In genomic region chr17:42111265-42111636, GRCh38 we compare ENCODE assay signal across 12 cellular contexts. TPM values are rescaled to one million over a fixed set of nuclear protein-coding genes. Genes with fewer than 3 reads are reported as not detected.
DNase-seq lines count a peak whose midpoint lies in the region; ATAC-seq, FAIRE-seq and TF ChIP-seq lines count a peak whose summit lies in the region.
"Had no signal": no experiment of that assay in that cellular context is flagged by ENCODE, and none has a peak within 500 bp of the region (broad histone marks: within the 10 kb centered on the region; RNA-seq: fewer than 3 reads in every experiment).

No MANE protein-coding gene starts in this region.

- no peak overlapping the region for H2BK5ac ChIP-seq in trophoblast cell (ENCODE audit: low read depth, low read length, poor library complexity)

- H3K9me3 ChIP-seq in right atrium auricular region, result no peaks in the 10 kb centered on the region
- H3K9me3 ChIP-seq in GM12878 (replicated peaks; ENCODE audit: control insufficient read depth, insufficient read depth, low read length), result no peaks in the 10 kb centered on the region; the same call in 2 of the 3 replicates
- no peaks in the 10 kb centered on the region for H3K9me3 ChIP-seq in vagina
- H3K9me3 ChIP-seq in trophoblast cell (ENCODE audit: insufficient read depth, low read depth, low read length), result peaks cover 2% of the 10 kb centered on the region

- DNase-seq in right atrium auricular region (ENCODE audit: low spot score) (no peak), left ventricle myocardium superior (no peak), GM12878 (ENCODE audit: low read depth, low spot score) (no peak), naive B cell (no peak), vagina (ENCODE audit: extremely low spot score in 2 of 2) (no peak), trophoblast cell (no peak), HuH-7 (ENCODE audit: low spot score) (no peak)
- DNase-seq: DMS153; NCI-H1105 treated with DMSO at 0.1 percent for 48 hours; stimulated activated CD4-positive, alpha-beta T cell treated with anti-CD3 and anti-CD28 coated beads, Interleukin-12 subunit alpha, Interleukin-12 subunit beta, amount 100 ng/mL, for 4 hours; stimulated activated naive CD4-positive, alpha-beta T cell treated with Interleukin-2 at 50 U/mL for 16 hours had no signal

- H3K18ac ChIP-seq in trophoblast cell (ENCODE audit: low read length), result no peak overlapping the region

- H2AFZ ChIP-seq in GM12878 (ENCODE audit: control insufficient read depth, low read depth, low read length) (no peak overlapping the region), trophoblast cell (ENCODE audit: insufficient read depth, low read length, poor library complexity) (no peak overlapping the region)

- POLR2A ChIA-PET in GM12878 (lab: Charles Lee), result interaction anchor here (1.9 to 3.5 kb wide), 3 partner anchors 10 to 145 kb away, joined by 7 to 23 read pairs (median 9); partner anchors contain the start of genes CNP, DNAJC7 and KAT2A

- no peak for FAIRE-seq in GM12878 (lab: Jason Lieb, UNC)

- no peak for TF ChIP-seq EP300 in GM12878 (IDR thresholded peaks at IDR 0.05; ENCODE audit: borderline replicate concordance in 1 of 2, control insufficient read depth in 1 of 2, low read depth in 2 of 2, low read length in 2 of 2)

- H2AK5ac ChIP-seq in trophoblast cell (ENCODE audit: low read length), result no peak overlapping the region

- H3K9ac ChIP-seq in GM12878 (ENCODE audit: control insufficient read depth, insufficient read depth, low read length), result peak overlapping the region; percentile 94; the same call in 1 of the 2 replicates
- H3K9ac ChIP-seq in trophoblast cell (ENCODE audit: low read length), result no peak overlapping the region

- H3K4me1 ChIP-seq in right atrium auricular region, result peaks cover 0 to 26% of the 10 kb centered on the region in 2 donors
- peaks cover 34% of the 10 kb centered on the region for H3K4me1 ChIP-seq in GM12878 (ENCODE audit: control insufficient read depth, insufficient read depth, low read length)
- H3K4me1 ChIP-seq in vagina, result peaks cover 30% of the 10 kb centered on the region
- H3K4me1 ChIP-seq in trophoblast cell (ENCODE audit: control insufficient read depth in 1 of 2, insufficient read depth in 2 of 2, low read length in 2 of 2), result peaks cover 0 to 3% of the 10 kb centered on the region in 2 experiments

- peaks cover 0 to 2% (median 0%) of the 10 kb centered on the region in 7 donors for H3K9me3 Mint-ChIP-seq in naive B cell

- no peak overlapping the region for H4K12ac ChIP-seq in trophoblast cell (ENCODE audit: low read depth, low read length)

- BruUV-seq in GM12878 (replicated peaks; lab: Mats Ljungman, UMichigan), result no TSS peak

- TF ChIP-seq CTCF in right atrium auricular region (IDR thresholded peaks at IDR 0.05) (no peak), GM12878 (IDR thresholded peaks at IDR 0.05 in 2 of 3, conservative IDR thresholded peaks at IDR 0.05 in 1 of 3; ENCODE audit: control insufficient read depth in 2 of 3, extremely low read depth in 1 of 3, insufficient read depth in 1 of 3, low read depth in 3 of 3, low read length in 3 of 3) (no peak), vagina (IDR thresholded peaks at IDR 0.05) (no peak)

- H3K27ac Mint-ChIP-seq in naive B cell, result peak overlapping the region in 2 of 6 donors; percentile 86 to 91

- in situ Hi-C loops in GM12878 (cut with MboI), result loop anchor here (5.0 kb wide), 2 partner anchors 89 to 149 kb away; partner anchors contain the start of gene NKIRAS2

- TF ChIP-seq RAD21 in GM12878 (IDR thresholded peaks at IDR 0.05; ENCODE audit: insufficient read depth, low read depth, low read length), result no peak

- H3K4me3 ChIP-seq in right atrium auricular region (peak overlapping the region in 1 of 2 donors; percentile 63), GM12878 (peak overlapping the region; percentile 79; the same call in 1 of the 2 replicates), vagina (peak overlapping the region in 1 of 2 donors; percentile 51), trophoblast cell (ENCODE audit: low read depth, low read length) (no peak overlapping the region)

- SMC1A ChIA-PET in GM12878 (lab: Charles Lee; ENCODE audit: uncharacterized antibody, unreplicated experiment), result interaction anchor here (0.6 to 3.3 kb wide), 6 partner anchors 45 to 621 kb away, joined by 3 to 17 read pairs (median 6); partner anchors contain the start of gene DNAJC7

- no peak overlapping the region for H3K14ac ChIP-seq in trophoblast cell (ENCODE audit: low read length)

- CTCF ChIA-PET in GM12878 (lab: Yijun Ruan, JAX), result interaction anchor here (0.6 to 7.5 kb wide), 9 partner anchors 9 to 418 kb away, joined by 3 to 61 read pairs (median 5); partner anchors contain the start of genes DNAJC7 and KCNH4

- H2BK12ac ChIP-seq in trophoblast cell (ENCODE audit: low read length), result no peak overlapping the region

- H3K79me1 ChIP-seq in trophoblast cell (ENCODE audit: low read length), result no peaks in the 10 kb centered on the region

- ATAC-seq in left ventricle myocardium superior, result no peak
- ATAC-seq in GM12878, result no peak
- ATAC-seq in naive B cell (ENCODE audit: low read depth in 2 of 2), result no peak
- no peak for ATAC-seq in HG02840 (IDR thresholded peaks at IDR 0.05; ENCODE audit: low FRiP score, unreplicated experiment)

- H3K27me3 ChIP-seq in right atrium auricular region (no peaks in the 10 kb centered on the region), GM12878 (replicated peaks in 1 of 2; ENCODE audit: control insufficient read depth in 2 of 2, insufficient read depth in 2 of 2, low read length in 1 of 2) (no peaks in the 10 kb centered on the region), vagina (no peaks in the 10 kb centered on the region), trophoblast cell (ENCODE audit: insufficient read depth, low read length) (no peaks in the 10 kb centered on the region)

- H2BK120ac ChIP-seq in trophoblast cell (ENCODE audit: insufficient read depth, low read length, poor library complexity), result no peak overlapping the region

- H3K36me3 ChIP-seq in right atrium auricular region (no peaks in the 10 kb centered on the region), GM12878 (ENCODE audit: control insufficient read depth in 2 of 2, insufficient read depth in 2 of 2, low read length in 1 of 2) (peaks cover 2 to 3% of the 10 kb centered on the region in 2 experiments; a peak in 2 of 4 replicates), vagina (peaks cover 0 to 6% of the 10 kb centered on the region in 2 donors), trophoblast cell (ENCODE audit: control insufficient read depth in 1 of 2, insufficient read depth in 2 of 2, low read length in 2 of 2) (peaks cover 7 to 9% of the 10 kb centered on the region in 2 experiments)

- no peak overlapping the region for H3K4ac ChIP-seq in trophoblast cell (ENCODE audit: low read depth, low read length)

- TF ChIP-seq POLR2A in GM12878 (IDR thresholded peaks at IDR 0.05; ENCODE audit: low read depth, low read length), result no peak
- TF ChIP-seq POLR2A in vagina (IDR thresholded peaks at IDR 0.05), result no peak

- intact Hi-C loops in left ventricle myocardium superior (cut with micrococcal nuclease), result no loop called here
- intact Hi-C loops in GM12878 (cut with micrococcal nuclease; ENCODE audit: unreplicated experiment), result no loop called here
- intact Hi-C loops in vagina (cut with DNase I), result loop anchor here (5.0 kb wide), 2 partner anchors 44 to 144 kb away; partner anchors contain the start of gene CNP

- RAD21 ChIA-PET in GM12878 (lab: Charles Lee; ENCODE audit: unreplicated experiment), result interaction anchor here (0.9 to 1.9 kb wide), 9 partner anchors 9 to 181 kb away, joined by 3 to 8 read pairs (median 4); partner anchors contain the start of genes KAT2A, NKIRAS2 and ODAD4

- H4K20me1 ChIP-seq in GM12878 (ENCODE audit: control insufficient read depth, insufficient read depth), result no peaks in the 10 kb centered on the region

- H4K91ac ChIP-seq in trophoblast cell (ENCODE audit: low read depth, low read length), result no peak overlapping the region

- H3K4me2 ChIP-seq in GM12878 (ENCODE audit: control insufficient read depth, insufficient read depth) (peak overlapping the region; percentile 75), trophoblast cell (ENCODE audit: low read length) (no peak overlapping the region)

- H3K36me3 Mint-ChIP-seq in naive B cell, result peaks cover 4 to 8% of the 10 kb centered on the region in 2 donors

- 96% methylated on average over 11 of the region's 11 CpGs for WGBS in GM12878 (ENCODE audit: insufficient coverage, insufficient replicate concordance, low lambda C conversion rate, missing lambda C conversion rate)
- no CpG with 5 or more reads among the region's 11 CpGs for WGBS in trophoblast cell (ENCODE audit: extremely low coverage, insufficient coverage, insufficient read length)

- peak overlapping the region; percentile 82 to 84 for H3K27ac ChIP-seq in right atrium auricular region
- peak overlapping the region; percentile 98 for H3K27ac ChIP-seq in GM12878 (ENCODE audit: control insufficient read depth, insufficient read depth)
- peak overlapping the region; percentile 92 for H3K27ac ChIP-seq in vagina
- H3K27ac ChIP-seq in trophoblast cell (ENCODE audit: low read depth, low read length), result no peak overlapping the region

- H4K8ac ChIP-seq in trophoblast cell (ENCODE audit: low read depth, low read length), result no peak overlapping the region

- H3K27me3 Mint-ChIP-seq in naive B cell, result no peaks in the 10 kb centered on the region

- H3K23ac ChIP-seq in trophoblast cell (ENCODE audit: low read length), result no peak overlapping the region

- peak overlapping the region in 6 of 8 donors; percentile 15 to 92 (median 87) for H3K4me3 Mint-ChIP-seq in naive B cell

- H3K79me2 ChIP-seq in GM12878 (ENCODE audit: control insufficient read depth, insufficient read depth, low read length), result peaks cover 13% of the 10 kb centered on the region
- H3K79me2 ChIP-seq in trophoblast cell (ENCODE audit: control insufficient read depth, insufficient read depth, low read length, poor library complexity), result no peaks in the 10 kb centered on the region

- peaks cover 41 to 68% (median 48%) of the 10 kb centered on the region in 3 donors for H3K4me1 Mint-ChIP-seq in naive B cell

RNA-seq across cellular contexts. Expression of gene DHX58, which starts 1.3 kb away (rescaled TPM):
- total RNA-seq in right atrium auricular region, result 1 to 10 TPM; 3.5 to 4.3 TPM
- 3.8 TPM for total RNA-seq in left ventricle myocardium superior
- 46.8 and 50.8 TPM in 2 replicates for total RNA-seq in GM12878 (2013; cell fraction: nucleolus; rRNA removed)
- 24.5 and 26.4 TPM in 2 replicates for total RNA-seq in GM12878 (2014; rRNA removed)
- 16.2 and 18.6 TPM in 2 replicates for total RNA-seq in GM12878 (2014; rRNA removed; fragmentation: Illumina TruSeq; extraction: Trizol)
- 26.1 and 29.9 TPM in 2 replicates for total RNA-seq in GM12878 (2021)
- polyA plus RNA-seq in GM12878 (2011; ENCODE audit: low read depth), result 20.6 TPM
- polyA plus RNA-seq in GM12878 (2011; rRNA removed), result 50.8 and 69.8 TPM in 2 replicates
- 73.1 and 107 TPM in 2 replicates for polyA plus RNA-seq in GM12878 (2011; cell fraction: cytosol; rRNA removed)
- polyA plus RNA-seq in GM12878 (2011; cell fraction: nucleus; rRNA removed), result 186 and 226 TPM in 2 replicates
- 29.9 and 37.6 TPM in 2 replicates for polyA plus RNA-seq in GM12878 (2012)
- polyA plus RNA-seq in GM12878 (2014; fragmentation: Illumina TruSeq; extraction: Trizol), result 6.8 and 16.5 TPM in 2 replicates
- polyA plus RNA-seq in GM12878 (2014; fragmentation: Nextera tagmentation; extraction: Ambion mirVana), result 1 to 10 TPM; 3.5 to 3.7 TPM
- 31.1 and 33.1 TPM in 2 replicates for polyA plus RNA-seq in GM12878 (2014; rRNA removed)
- 10 to 100 TPM in 1 of 2 experiments, 1 to 10 TPM in 1; 8.4 to 11.2 TPM for polyA plus RNA-seq in GM12878 (2016; fragmentation: Nextera tagmentation; extraction: Ambion mirVana)
- 59.8 and 80.8 TPM in 2 replicates for polyA minus RNA-seq in GM12878 (2011; rRNA and poly(A)+ RNA removed)
- 21.2 and 27.8 TPM in 2 replicates for polyA minus RNA-seq in GM12878 (2011; cell fraction: cytosol; rRNA and poly(A)+ RNA removed)
- polyA minus RNA-seq in GM12878 (2011; cell fraction: nucleus; rRNA and poly(A)+ RNA removed), result 51.4 and 60.2 TPM in 2 replicates
- polyA plus RNA-seq in naive B cell (ENCODE audit: low read depth in 6 of 6), result 10 to 100 TPM in 5 of 6 donors, 1 to 10 TPM in 1; 9.4 to 22.3 (median 13.4) TPM
- total RNA-seq in vagina, result 8.1 TPM
- polyA plus RNA-seq in trophoblast cell (2013), result 0.10 and 0.22 TPM in 2 replicates

RNA-seq across cellular contexts. Expression of gene KAT2A, which starts 9.9 kb away (rescaled TPM):
- total RNA-seq in right atrium auricular region (10 to 100 TPM; 11.3 to 11.4 TPM), left ventricle myocardium superior (26.1 TPM), GM12878 (2014; rRNA removed) (12.6 and 16.3 TPM in 2 replicates), GM12878 (2014; rRNA removed; fragmentation: Illumina TruSeq; extraction: Trizol) (12.3 and 12.9 TPM in 2 replicates), GM12878 (2021) (31.9 and 33.3 TPM in 2 replicates), vagina (63.1 TPM)
- total RNA-seq in GM12878 (2013; cell fraction: nucleolus; rRNA removed), result 42.6 and 59.8 TPM in 2 replicates
- polyA plus RNA-seq in GM12878 (2011; ENCODE audit: low read depth), result 15.8 TPM
- polyA plus RNA-seq in GM12878 (2011; rRNA removed) (25.8 and 46.1 TPM in 2 replicates), GM12878 (2014; fragmentation: Illumina TruSeq; extraction: Trizol) (17.1 and 25.7 TPM in 2 replicates), GM12878 (2014; fragmentation: Nextera tagmentation; extraction: Ambion mirVana) (1 to 10 TPM in 1 of 2 experiments, under 1 TPM in 1; 0.85 to 3.0 TPM), GM12878 (2014; rRNA removed) (47.5 and 52.3 TPM in 2 replicates), GM12878 (2016; fragmentation: Nextera tagmentation; extraction: Ambion mirVana) (10 to 100 TPM; 11.0 to 12.6 TPM), naive B cell (ENCODE audit: low read depth in 6 of 6) (10 to 100 TPM in 4 of 6 donors, 1 to 10 TPM in 2; 5.0 to 13.5 (median 10.1) TPM)
- 33.4 and 45.6 TPM in 2 replicates for polyA plus RNA-seq in GM12878 (2011; cell fraction: cytosol; rRNA removed)
- 433 and 500 TPM in 2 replicates for polyA plus RNA-seq in GM12878 (2011; cell fraction: nucleus; rRNA removed)
- 26.4 and 29.6 TPM in 2 replicates for polyA plus RNA-seq in GM12878 (2012)
- polyA minus RNA-seq in GM12878 (2011; rRNA and poly(A)+ RNA removed), result 15.8 and 20.1 TPM in 2 replicates
- 11.9 TPM in 2 replicates for polyA minus RNA-seq in GM12878 (2011; cell fraction: cytosol; rRNA and poly(A)+ RNA removed)
- polyA minus RNA-seq in GM12878 (2011; cell fraction: nucleus; rRNA and poly(A)+ RNA removed), result 26.1 and 36.8 TPM in 2 replicates
- polyA plus RNA-seq in trophoblast cell (2013), result 14.5 and 14.6 TPM in 2 replicates

RNA-seq across cellular contexts. Expression of gene HSPB9, which starts 11.4 kb away (rescaled TPM):
- total RNA-seq in right atrium auricular region (not detected), left ventricle myocardium superior (0.12 TPM), GM12878 (2014; rRNA removed) (not detected in 2 replicates), GM12878 (2014; rRNA removed; fragmentation: Illumina TruSeq; extraction: Trizol) (not detected in 2 replicates), GM12878 (2021) (not detected in 2 replicates), vagina (1.2 TPM)
- total RNA-seq in GM12878 (2013; cell fraction: nucleolus; rRNA removed), result not detected in 2 replicates
- 0.13 TPM for polyA plus RNA-seq in GM12878 (2011; ENCODE audit: low read depth)
- polyA plus RNA-seq in GM12878 (2011; rRNA removed) (0.04 and 0.07 TPM in 2 replicates), GM12878 (2014; fragmentation: Illumina TruSeq; extraction: Trizol) (not detected in 2 replicates), GM12878 (2014; fragmentation: Nextera tagmentation; extraction: Ambion mirVana) (not detected), GM12878 (2014; rRNA removed) (not detected in 2 replicates), GM12878 (2016; fragmentation: Nextera tagmentation; extraction: Ambion mirVana) (under 1 TPM; 0.11 to 0.40 TPM), naive B cell (ENCODE audit: low read depth in 6 of 6) (under 1 TPM in 4 of 6 donors, not detected in 2; 0.17 to 0.37 (median 0.25) TPM)
- polyA plus RNA-seq in GM12878 (2011; cell fraction: cytosol; rRNA removed), result 0.07 and 0.09 TPM in 2 replicates
- 0.81 and 1.4 TPM in 2 replicates for polyA plus RNA-seq in GM12878 (2011; cell fraction: nucleus; rRNA removed)
- polyA plus RNA-seq in GM12878 (2012), result 0.26 and 0.27 TPM in 2 replicates
- not detected in 2 replicates for polyA minus RNA-seq in GM12878 (2011; rRNA and poly(A)+ RNA removed)
- polyA minus RNA-seq in GM12878 (2011; cell fraction: cytosol; rRNA and poly(A)+ RNA removed), result not detected in 2 replicates
- 0.12 TPM in 1 of 2 replicates, not detected in the other for polyA minus RNA-seq in GM12878 (2011; cell fraction: nucleus; rRNA and poly(A)+ RNA removed)
- 0.01 and 0.03 TPM in 2 replicates for polyA plus RNA-seq in trophoblast cell (2013)

RNA-seq across cellular contexts. Expression of gene ZNF385C, which starts 13.0 kb away (rescaled TPM):
- not detected for total RNA-seq in right atrium auricular region
- total RNA-seq in left ventricle myocardium superior, result 0.20 TPM
- 0.37 and 1.7 TPM in 2 replicates for total RNA-seq in GM12878 (2013; cell fraction: nucleolus; rRNA removed)
- not detected in 2 replicates for total RNA-seq in GM12878 (2014; rRNA removed)
- 0.09 TPM in 1 of 2 replicates, not detected in the other for total RNA-seq in GM12878 (2014; rRNA removed; fragmentation: Illumina TruSeq; extraction: Trizol)
- not detected in 2 replicates for total RNA-seq in GM12878 (2021)
- not detected for polyA plus RNA-seq in GM12878 (2011; ENCODE audit: low read depth)
- polyA plus RNA-seq in GM12878 (2011; rRNA removed), result 0.07 and 0.09 TPM in 2 replicates
- 0.13 and 0.17 TPM in 2 replicates for polyA plus RNA-seq in GM12878 (2011; cell fraction: cytosol; rRNA removed)
- polyA plus RNA-seq in GM12878 (2011; cell fraction: nucleus; rRNA removed), result 0.06 and 0.36 TPM in 2 replicates
- polyA plus RNA-seq in GM12878 (2012), result 0.26 and 0.56 TPM in 2 replicates
- 0.07 and 0.11 TPM in 2 replicates for polyA plus RNA-seq in GM12878 (2014; fragmentation: Illumina TruSeq; extraction: Trizol)
- polyA plus RNA-seq in GM12878 (2014; fragmentation: Nextera tagmentation; extraction: Ambion mirVana), result not detected
- polyA plus RNA-seq in GM12878 (2014; rRNA removed), result 0.04 and 0.20 TPM in 2 replicates
- under 1 TPM; 0.06 to 0.11 TPM for polyA plus RNA-seq in GM12878 (2016; fragmentation: Nextera tagmentation; extraction: Ambion mirVana)
- polyA minus RNA-seq in GM12878 (2011; rRNA and poly(A)+ RNA removed), result not detected in 2 replicates
- polyA minus RNA-seq in GM12878 (2011; cell fraction: cytosol; rRNA and poly(A)+ RNA removed), result not detected in 2 replicates
- not detected in 2 replicates for polyA minus RNA-seq in GM12878 (2011; cell fraction: nucleus; rRNA and poly(A)+ RNA removed)
- polyA plus RNA-seq in naive B cell (ENCODE audit: low read depth in 6 of 6), result under 1 TPM in 1 of 6 donors, not detected in 5; 0.21 TPM
- 0.49 TPM for total RNA-seq in vagina
- 0.26 and 0.36 TPM in 2 replicates for polyA plus RNA-seq in trophoblast cell (2013)

RNA-seq across cellular contexts. Expression of gene RAB5C, which starts 43.5 kb away (rescaled TPM):
- total RNA-seq in right atrium auricular region (10 to 100 TPM; 39.9 to 92.6 TPM), left ventricle myocardium superior (47.1 TPM), GM12878 (2014; rRNA removed) (52.9 and 60.5 TPM in 2 replicates), GM12878 (2014; rRNA removed; fragmentation: Illumina TruSeq; extraction: Trizol) (42.3 and 42.9 TPM in 2 replicates), GM12878 (2021) (67.7 and 70.7 TPM in 2 replicates), vagina (111 TPM)
- total RNA-seq in GM12878 (2013; cell fraction: nucleolus; rRNA removed), result 14.4 and 17.0 TPM in 2 replicates
- 30.0 TPM for polyA plus RNA-seq in GM12878 (2011; ENCODE audit: low read depth)
- polyA plus RNA-seq in GM12878 (2011; rRNA removed) (51.7 and 90.4 TPM in 2 replicates), GM12878 (2014; fragmentation: Illumina TruSeq; extraction: Trizol) (40.8 and 80.7 TPM in 2 replicates), GM12878 (2014; fragmentation: Nextera tagmentation; extraction: Ambion mirVana) (1 to 10 TPM; 1.2 to 1.7 TPM), GM12878 (2014; rRNA removed) (91.9 and 94.4 TPM in 2 replicates), GM12878 (2016; fragmentation: Nextera tagmentation; extraction: Ambion mirVana) (10 to 100 TPM; 49.9 to 51.7 TPM), naive B cell (ENCODE audit: low read depth in 6 of 6) (100 to 1,000 TPM in 3 of 6 donors, 10 to 100 TPM in 3; 72.4 to 137 (median 94.4) TPM)
- 117 and 153 TPM in 2 replicates for polyA plus RNA-seq in GM12878 (2011; cell fraction: cytosol; rRNA removed)
- polyA plus RNA-seq in GM12878 (2011; cell fraction: nucleus; rRNA removed), result 54.9 and 70.0 TPM in 2 replicates
- polyA plus RNA-seq in GM12878 (2012), result 46.1 and 53.6 TPM in 2 replicates
- 35.5 and 46.5 TPM in 2 replicates for polyA minus RNA-seq in GM12878 (2011; rRNA and poly(A)+ RNA removed)
- 16.0 and 32.4 TPM in 2 replicates for polyA minus RNA-seq in GM12878 (2011; cell fraction: cytosol; rRNA and poly(A)+ RNA removed)
- polyA minus RNA-seq in GM12878 (2011; cell fraction: nucleus; rRNA and poly(A)+ RNA removed), result 7.0 and 10.0 TPM in 2 replicates
- 171 and 172 TPM in 2 replicates for polyA plus RNA-seq in trophoblast cell (2013)
